1 cellular context compared by ENCODE assay signal in genomic region chr3:41578798-41579197, GRCh38.
TF ChIP-seq lines count a peak whose summit lies in the region.

No MANE protein-coding gene starts in this region.

TF ChIP-seq in GM23338, 12 proteins besides CTCF, POLR2A, EP300 and RAD21 (continued from another document):
- TF ChIP-seq, protein P1, sequence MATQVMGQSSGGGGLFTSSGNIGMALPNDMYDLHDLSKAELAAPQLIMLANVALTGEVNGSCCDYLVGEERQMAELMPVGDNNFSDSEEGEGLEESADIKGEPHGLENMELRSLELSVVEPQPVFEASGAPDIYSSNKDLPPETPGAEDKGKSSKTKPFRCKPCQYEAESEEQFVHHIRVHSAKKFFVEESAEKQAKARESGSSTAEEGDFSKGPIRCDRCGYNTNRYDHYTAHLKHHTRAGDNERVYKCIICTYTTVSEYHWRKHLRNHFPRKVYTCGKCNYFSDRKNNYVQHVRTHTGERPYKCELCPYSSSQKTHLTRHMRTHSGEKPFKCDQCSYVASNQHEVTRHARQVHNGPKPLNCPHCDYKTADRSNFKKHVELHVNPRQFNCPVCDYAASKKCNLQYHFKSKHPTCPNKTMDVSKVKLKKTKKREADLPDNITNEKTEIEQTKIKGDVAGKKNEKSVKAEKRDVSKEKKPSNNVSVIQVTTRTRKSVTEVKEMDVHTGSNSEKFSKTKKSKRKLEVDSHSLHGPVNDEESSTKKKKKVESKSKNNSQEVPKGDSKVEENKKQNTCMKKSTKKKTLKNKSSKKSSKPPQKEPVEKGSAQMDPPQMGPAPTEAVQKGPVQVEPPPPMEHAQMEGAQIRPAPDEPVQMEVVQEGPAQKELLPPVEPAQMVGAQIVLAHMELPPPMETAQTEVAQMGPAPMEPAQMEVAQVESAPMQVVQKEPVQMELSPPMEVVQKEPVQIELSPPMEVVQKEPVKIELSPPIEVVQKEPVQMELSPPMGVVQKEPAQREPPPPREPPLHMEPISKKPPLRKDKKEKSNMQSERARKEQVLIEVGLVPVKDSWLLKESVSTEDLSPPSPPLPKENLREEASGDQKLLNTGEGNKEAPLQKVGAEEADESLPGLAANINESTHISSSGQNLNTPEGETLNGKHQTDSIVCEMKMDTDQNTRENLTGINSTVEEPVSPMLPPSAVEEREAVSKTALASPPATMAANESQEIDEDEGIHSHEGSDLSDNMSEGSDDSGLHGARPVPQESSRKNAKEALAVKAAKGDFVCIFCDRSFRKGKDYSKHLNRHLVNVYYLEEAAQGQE (IDR thresholded peaks at IDR 0.05; ENCODE audit: unreplicated experiment) = no peak
- TF ChIP-seq NANOG (IDR thresholded peaks at IDR 0.05; ENCODE audit: borderline replicate concordance) = no peak
- no peak for TF ChIP-seq EZH2 (IDR thresholded peaks at IDR 0.05; ENCODE audit: low read depth, unreplicated experiment)
- TF ChIP-seq POLR2AphosphoS5 (IDR thresholded peaks at IDR 0.05; ENCODE audit: low read depth) = no peak
- TF ChIP-seq CREB1 (CRISPR knock-in tag; IDR thresholded peaks at IDR 0.05; ENCODE audit: low read depth) = no peak
- no peak for TF ChIP-seq STAT1 (IDR thresholded peaks at IDR 0.05; ENCODE audit: unreplicated experiment)
- no peak for TF ChIP-seq EZH2phosphoT487 (IDR thresholded peaks at IDR 0.05; ENCODE audit: unreplicated experiment)
- TF ChIP-seq, protein P2, sequence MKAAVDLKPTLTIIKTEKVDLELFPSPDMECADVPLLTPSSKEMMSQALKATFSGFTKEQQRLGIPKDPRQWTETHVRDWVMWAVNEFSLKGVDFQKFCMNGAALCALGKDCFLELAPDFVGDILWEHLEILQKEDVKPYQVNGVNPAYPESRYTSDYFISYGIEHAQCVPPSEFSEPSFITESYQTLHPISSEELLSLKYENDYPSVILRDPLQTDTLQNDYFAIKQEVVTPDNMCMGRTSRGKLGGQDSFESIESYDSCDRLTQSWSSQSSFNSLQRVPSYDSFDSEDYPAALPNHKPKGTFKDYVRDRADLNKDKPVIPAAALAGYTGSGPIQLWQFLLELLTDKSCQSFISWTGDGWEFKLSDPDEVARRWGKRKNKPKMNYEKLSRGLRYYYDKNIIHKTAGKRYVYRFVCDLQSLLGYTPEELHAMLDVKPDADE (IDR thresholded peaks at IDR 0.05) = no peak
- no peak for TF ChIP-seq JUNB (IDR thresholded peaks at IDR 0.05; ENCODE audit: unreplicated experiment)
- TF ChIP-seq ZNF462 (CRISPR knock-in tag; IDR thresholded peaks at IDR 0.05) = no peak
- no peak for TF ChIP-seq ZNF114 (CRISPR knock-in tag; IDR thresholded peaks at IDR 0.05)
